Comparison of ENCODE assay signal across 15 cellular contexts in the genomic region with DNA sequence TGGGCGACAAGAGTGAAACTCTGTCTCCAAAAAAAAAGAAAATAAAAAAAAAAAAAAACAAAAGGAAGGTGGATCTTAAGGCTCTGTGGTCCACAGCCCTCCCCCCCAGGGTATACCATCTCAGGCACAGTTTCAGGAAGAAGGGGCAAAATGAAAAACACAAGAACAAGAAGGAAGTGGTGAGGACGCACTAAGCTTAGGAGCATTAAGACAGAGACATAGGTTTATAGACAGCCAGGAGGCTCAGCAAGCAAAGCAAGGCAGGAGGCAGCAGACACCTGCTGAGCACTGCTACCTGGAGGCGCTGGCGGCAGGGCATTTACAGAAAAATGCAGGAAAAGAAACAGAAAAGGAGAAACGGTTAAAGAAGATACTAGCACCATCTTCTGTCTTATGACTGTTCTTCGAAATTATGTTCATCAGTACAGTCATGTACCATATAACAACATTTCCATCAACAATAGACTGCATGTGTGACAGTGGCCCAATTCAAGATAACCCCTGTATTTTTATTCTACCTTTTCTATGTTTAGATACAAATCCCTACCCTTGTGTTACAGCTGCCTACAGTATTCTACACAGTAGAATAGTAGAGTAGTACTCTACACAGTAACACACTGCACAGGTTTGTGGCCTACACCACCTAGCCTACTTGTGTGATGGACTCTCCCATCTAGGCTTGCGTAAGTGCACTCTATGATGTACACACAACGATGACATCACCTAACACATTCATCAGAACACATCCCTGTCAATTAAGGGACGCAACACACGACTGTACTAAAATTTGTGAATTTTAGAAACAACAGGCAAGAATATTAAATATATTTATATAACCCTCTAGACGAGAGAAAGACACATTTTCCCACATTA.
A peak's percentile ranks its signal among the peaks of the same experiment; 100 is the strongest.
DNase-seq lines count a peak whose midpoint lies in the region; ATAC-seq and TF ChIP-seq lines count a peak whose summit lies in the region.
"Had no signal": no experiment of that assay in that cellular context is flagged by ENCODE, and none has a peak within 500 bp of the region (broad histone marks: within the 10 kb centered on the region; RNA-seq: fewer than 3 reads in every experiment).

No MANE protein-coding gene starts in this region.

- TF ChIP-seq CTCF in upper lobe of left lung (IDR thresholded peaks at IDR 0.05), result no peak
- TF ChIP-seq CTCF in body of pancreas (IDR thresholded peaks at IDR 0.05), result no peak

- peak overlapping the region; percentile 13 for H3K4me3 Mint-ChIP-seq in activated naive CD4-positive, alpha-beta T cell treated with anti-CD3 and anti-CD28 coated beads for 36 hours
- no peak overlapping the region for H3K4me3 Mint-ChIP-seq in activated CD4-positive, alpha-beta memory T cell treated with anti-CD3 and anti-CD28 coated beads for 36 hours

- TF ChIP-seq EP300 in upper lobe of left lung (IDR thresholded peaks at IDR 0.05), result no peak

- no peak for TF ChIP-seq POLR2A in upper lobe of left lung (IDR thresholded peaks at IDR 0.05)
- TF ChIP-seq POLR2A in body of pancreas (IDR thresholded peaks at IDR 0.05), result no peak

- CTCF ChIA-PET in activated naive CD4-positive, alpha-beta T cell treated with anti-CD3 and anti-CD28 coated beads for 36 hours (lab: Charles Lee), result interaction anchor here (0.6 to 3.1 kb wide), 4 partner anchors 32 to 69 kb away, joined by 3 to 17 read pairs (median 4); no protein-coding TSS in a partner anchor
- CTCF ChIA-PET in activated CD4-positive, alpha-beta memory T cell treated with anti-CD3 and anti-CD28 coated beads for 36 hours (lab: Charles Lee), result interaction anchor here (0.6 to 4.1 kb wide), 3 partner anchors 10 to 68 kb away, joined by 3 to 14 read pairs (median 4); no protein-coding TSS in a partner anchor

- ATAC-seq in esophagus mucosa (peak; percentile 62), upper lobe of left lung (ENCODE audit: low FRiP score in 2 of 2) (no peak), body of pancreas (no peak), HG02588 (IDR thresholded peaks at IDR 0.05; ENCODE audit: unreplicated experiment) (no peak)

- H3K36me3 ChIP-seq in upper lobe of left lung (peaks cover 27 to 94% (median 39%) of the 10 kb centered on the region in 4 donors), body of pancreas (replicated peaks in 1 of 2; ENCODE audit: insufficient read depth in 1 of 2, low read depth in 2 of 2) (peaks cover 5 to 21% of the 10 kb centered on the region in 2 donors)

- peaks cover 58% of the 10 kb centered on the region for H3K36me3 Mint-ChIP-seq in activated naive CD4-positive, alpha-beta T cell treated with anti-CD3 and anti-CD28 coated beads for 36 hours (ENCODE audit: low read depth)
- peaks cover 60% of the 10 kb centered on the region for H3K36me3 Mint-ChIP-seq in activated CD4-positive, alpha-beta memory T cell treated with anti-CD3 and anti-CD28 coated beads for 36 hours

- peak overlapping the region; percentile 84 for H3K27ac Mint-ChIP-seq in activated naive CD4-positive, alpha-beta T cell treated with anti-CD3 and anti-CD28 coated beads for 36 hours
- H3K27ac Mint-ChIP-seq in activated CD4-positive, alpha-beta memory T cell treated with anti-CD3 and anti-CD28 coated beads for 36 hours, result peak overlapping the region; percentile 80

- H3K4me1 ChIP-seq in upper lobe of left lung (peaks cover 0 to 10% (median 0%) of the 10 kb centered on the region in 4 donors), body of pancreas (no peaks in the 10 kb centered on the region)
- H3K4me1 ChIP-seq: left ventricle myocardium inferior, SJSA1 had no signal

- H3K9me3 Mint-ChIP-seq in activated naive CD4-positive, alpha-beta T cell treated with anti-CD3 and anti-CD28 coated beads for 36 hours, result no peaks in the 10 kb centered on the region
- H3K9me3 Mint-ChIP-seq in activated CD4-positive, alpha-beta memory T cell treated with anti-CD3 and anti-CD28 coated beads for 36 hours, result no peaks in the 10 kb centered on the region

- DNase-seq in activated naive CD4-positive, alpha-beta T cell treated with anti-CD3 and anti-CD28 coated beads for 36 hours, result peak; percentile 56
- DNase-seq in activated naive CD4-positive, alpha-beta T cell treated with Interleukin-2 at 50 U/mL for 16 hours, result no peak
- no peak for DNase-seq in activated CD4-positive, alpha-beta memory T cell treated with anti-CD3 and anti-CD28 coated beads for 36 hours
- DNase-seq in upper lobe of left lung (no peak), mucosa of gallbladder (ENCODE audit: low spot score) (no peak), body of pancreas (no peak)
- DNase-seq: ACHN, DMS153, left ventricle myocardium inferior, occipital lobe had no signal

- no peaks in the 10 kb centered on the region for H3K9me3 ChIP-seq in upper lobe of left lung
- no peaks in the 10 kb centered on the region for H3K9me3 ChIP-seq in body of pancreas
- H3K9me3 ChIP-seq: left ventricle myocardium inferior, SJSA1 had no signal

- intact Hi-C loops in activated naive CD4-positive, alpha-beta T cell treated with anti-CD3 and anti-CD28 coated beads for 36 hours (cut with micrococcal nuclease), result loop anchor here (1.0 kb wide), 1 partner anchor 8 kb away; no protein-coding TSS in a partner anchor
- intact Hi-C loops in activated CD4-positive, alpha-beta memory T cell treated with anti-CD3 and anti-CD28 coated beads for 36 hours (cut with micrococcal nuclease), result no loop called here
- intact Hi-C loops in body of pancreas (cut with DNase I), result no loop called here

- H3K27ac ChIP-seq in upper lobe of left lung, result peak overlapping the region in 3 of 4 donors; percentile 17 to 76 (median 62)
- H3K27ac ChIP-seq in body of pancreas, result no peak overlapping the region
- H3K27ac ChIP-seq: hepatocyte, left ventricle myocardium inferior, SJSA1 had no signal

- H3K4me1 Mint-ChIP-seq in activated naive CD4-positive, alpha-beta T cell treated with anti-CD3 and anti-CD28 coated beads for 36 hours (ENCODE audit: low read depth), result peaks cover 71% of the 10 kb centered on the region
- H3K4me1 Mint-ChIP-seq in activated CD4-positive, alpha-beta memory T cell treated with anti-CD3 and anti-CD28 coated beads for 36 hours (ENCODE audit: low read depth), result peaks cover 59% of the 10 kb centered on the region

- POLR2A ChIA-PET in activated CD4-positive, alpha-beta memory T cell treated with anti-CD3 and anti-CD28 coated beads for 36 hours (lab: Charles Lee), result no interaction called here

- no peaks in the 10 kb centered on the region for H3K27me3 ChIP-seq in upper lobe of left lung
- H3K27me3 ChIP-seq in body of pancreas, result no peaks in the 10 kb centered on the region
- H3K27me3 ChIP-seq: hepatocyte, SJSA1 had no signal

- no peak overlapping the region for H3K4me3 ChIP-seq in upper lobe of left lung
- no peak overlapping the region for H3K4me3 ChIP-seq in body of pancreas
- H3K4me3 ChIP-seq: hepatocyte, left ventricle myocardium inferior, SJSA1, skin epidermis had no signal

- WGBS in upper lobe of left lung, 2 donors, result 74 to 90% methylated on average over 11 of the region's 11 CpGs
- WGBS in body of pancreas, 2 donors, result 85 to 92% methylated on average over 11 of the region's 11 CpGs

- no peaks in the 10 kb centered on the region for H3K27me3 Mint-ChIP-seq in activated naive CD4-positive, alpha-beta T cell treated with anti-CD3 and anti-CD28 coated beads for 36 hours (ENCODE audit: low read depth)
- no peaks in the 10 kb centered on the region for H3K27me3 Mint-ChIP-seq in activated CD4-positive, alpha-beta memory T cell treated with anti-CD3 and anti-CD28 coated beads for 36 hours

Comparison
In these comparisons a context has a peak if more than half of its experiments do, and no peak if none do; other contexts are left out.
1. H3K27ac ChIP-seq: peak in upper lobe of left lung (3 of 4); none in body of pancreas (0 of 4).